1 cellular context compared by ENCODE assay signal in genomic region chr2:131125195-131125757, GRCh38.
TF ChIP-seq lines count a peak whose summit lies in the region.

No MANE protein-coding gene starts in this region.

TF ChIP-seq in SK-N-SH treated with all-trans-retinoic acid at 6 μM for 48 hours, 23 proteins besides CTCF, POLR2A, EP300 and RAD21 (continued from another document):
- TF ChIP-seq, protein P1, sequence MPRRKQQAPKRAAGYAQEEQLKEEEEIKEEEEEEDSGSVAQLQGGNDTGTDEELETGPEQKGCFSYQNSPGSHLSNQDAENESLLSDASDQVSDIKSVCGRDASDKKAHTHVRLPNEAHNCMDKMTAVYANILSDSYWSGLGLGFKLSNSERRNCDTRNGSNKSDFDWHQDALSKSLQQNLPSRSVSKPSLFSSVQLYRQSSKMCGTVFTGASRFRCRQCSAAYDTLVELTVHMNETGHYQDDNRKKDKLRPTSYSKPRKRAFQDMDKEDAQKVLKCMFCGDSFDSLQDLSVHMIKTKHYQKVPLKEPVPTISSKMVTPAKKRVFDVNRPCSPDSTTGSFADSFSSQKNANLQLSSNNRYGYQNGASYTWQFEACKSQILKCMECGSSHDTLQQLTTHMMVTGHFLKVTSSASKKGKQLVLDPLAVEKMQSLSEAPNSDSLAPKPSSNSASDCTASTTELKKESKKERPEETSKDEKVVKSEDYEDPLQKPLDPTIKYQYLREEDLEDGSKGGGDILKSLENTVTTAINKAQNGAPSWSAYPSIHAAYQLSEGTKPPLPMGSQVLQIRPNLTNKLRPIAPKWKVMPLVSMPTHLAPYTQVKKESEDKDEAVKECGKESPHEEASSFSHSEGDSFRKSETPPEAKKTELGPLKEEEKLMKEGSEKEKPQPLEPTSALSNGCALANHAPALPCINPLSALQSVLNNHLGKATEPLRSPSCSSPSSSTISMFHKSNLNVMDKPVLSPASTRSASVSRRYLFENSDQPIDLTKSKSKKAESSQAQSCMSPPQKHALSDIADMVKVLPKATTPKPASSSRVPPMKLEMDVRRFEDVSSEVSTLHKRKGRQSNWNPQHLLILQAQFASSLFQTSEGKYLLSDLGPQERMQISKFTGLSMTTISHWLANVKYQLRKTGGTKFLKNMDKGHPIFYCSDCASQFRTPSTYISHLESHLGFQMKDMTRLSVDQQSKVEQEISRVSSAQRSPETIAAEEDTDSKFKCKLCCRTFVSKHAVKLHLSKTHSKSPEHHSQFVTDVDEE (CRISPR knock-in tag; IDR thresholded peaks at IDR 0.05), result no peak
- TF ChIP-seq RARB (CRISPR knock-in tag; IDR thresholded peaks at IDR 0.05), result no peak
- TF ChIP-seq ZNF565 (CRISPR knock-in tag; conservative IDR thresholded peaks at IDR 0.05; ENCODE audit: low read depth), result no peak
